2 cellular contexts compared by ENCODE assay signal in genomic region chr10:71529203-71529537, GRCh38.
TF ChIP-seq lines count a peak whose summit lies in the region.

No MANE protein-coding gene starts in this region.

TF ChIP-seq in GM23338, 12 proteins besides CTCF, POLR2A, EP300 and RAD21:
- TF ChIP-seq CREB1 (CRISPR knock-in tag; IDR thresholded peaks at IDR 0.05; ENCODE audit: low read depth) (no peak), REST (IDR thresholded peaks at IDR 0.05; ENCODE audit: unreplicated experiment) (no peak), ETS1 (IDR thresholded peaks at IDR 0.05) (no peak), POLR2AphosphoS5 (IDR thresholded peaks at IDR 0.05; ENCODE audit: low read depth) (no peak), ZNF331 (CRISPR knock-in tag; IDR thresholded peaks at IDR 0.05; ENCODE audit: low read depth) (no peak), NANOG (IDR thresholded peaks at IDR 0.05; ENCODE audit: borderline replicate concordance) (no peak), EZH2phosphoT487 (IDR thresholded peaks at IDR 0.05; ENCODE audit: unreplicated experiment) (no peak), ZNF114 (CRISPR knock-in tag; IDR thresholded peaks at IDR 0.05) (no peak), ZNF462 (CRISPR knock-in tag; IDR thresholded peaks at IDR 0.05) (no peak), EZH2 (IDR thresholded peaks at IDR 0.05; ENCODE audit: low read depth, unreplicated experiment) (no peak), STAT1 (IDR thresholded peaks at IDR 0.05; ENCODE audit: unreplicated experiment) (no peak), JUNB (IDR thresholded peaks at IDR 0.05; ENCODE audit: unreplicated experiment) (no peak)

TF ChIP-seq in neural cell, 6 proteins besides CTCF, POLR2A, EP300 and RAD21:
- TF ChIP-seq TAF1 (IDR thresholded peaks at IDR 0.05; ENCODE audit: low read depth) (no peak), POLR2AphosphoS5 (IDR thresholded peaks at IDR 0.05) (no peak)
